8 cellular contexts compared by ENCODE assay signal in genomic region chr7:157336383-157337315, GRCh38. TPM values are rescaled to one million over a fixed set of nuclear protein-coding genes. Genes with fewer than 3 reads are reported as not detected.
DNase-seq lines count a peak whose midpoint lies in the region; ATAC-seq and TF ChIP-seq lines count a peak whose summit lies in the region.

DNAJB6 (plus strand) TSS chr7:157337004; CDS start chr7:157358573, 21,569 bp downstream.

- no peaks in the 10 kb centered on the region for H3K27me3 ChIP-seq in ACC112 (ENCODE audit: insufficient read depth, low read length)
- H3K27me3 ChIP-seq in iPS-18a (ENCODE audit: control insufficient read depth, insufficient read depth, low read length) = no peaks in the 10 kb centered on the region
- no peaks in the 10 kb centered on the region for H3K27me3 ChIP-seq in skeletal muscle satellite cell (ENCODE audit: control insufficient read depth, insufficient read depth, low read length)

- H3K4me1 ChIP-seq in ACC112 (ENCODE audit: control insufficient read depth, insufficient read depth, low read length, unreplicated experiment) (peaks cover 11% of the 10 kb centered on the region), iPS-18a (ENCODE audit: control insufficient read depth, low read depth, low read length) (peaks cover 16% of the 10 kb centered on the region), skeletal muscle satellite cell (ENCODE audit: control insufficient read depth, insufficient read depth, low read length) (peaks cover 24% of the 10 kb centered on the region)

- peak within 1 kb of the TSS; percentile 95 for H3K4me2 ChIP-seq in skeletal muscle satellite cell (ENCODE audit: low read length)

- no peak for TF ChIP-seq CTCF in VCaP (conservative IDR thresholded peaks at IDR 0.05)

- H3K27ac ChIP-seq in ACC112 (ENCODE audit: low read depth, low read length) (peak within 1 kb of the TSS; percentile 86), VCaP (peak within 1 kb of the TSS; percentile 86), iPS-18a (ENCODE audit: low read length) (no peak within 1 kb of the TSS)

- H3K9ac ChIP-seq in iPS-18a (ENCODE audit: low read length) (peak within 1 kb of the TSS; percentile 82), skeletal muscle satellite cell (ENCODE audit: low read depth, low read length) (peak within 1 kb of the TSS; percentile 90)

- DNase-seq in NCI-H2171 treated with DMSO at 0.1 percent for 48 hours (lab: John Stamatoyannopoulos, UW) = peak; percentile 90
- DNase-seq in T47D (ENCODE audit: low read depth in 1 of 2, low spot score in 1 of 2) = peak; percentile 71 to 92

- in situ Hi-C loops in T47D (cut with HindIII; ENCODE audit: low pct_unique_long_range_greater_than_20kb, low sequenced_read_pairs) = no loop called here

- H3K79me2 ChIP-seq in ACC112 (ENCODE audit: control insufficient read depth, insufficient read depth, low read length, unreplicated experiment) = peaks cover 46% of the 10 kb centered on the region

- H3K9me3 ChIP-seq in iPS-18a (ENCODE audit: control insufficient read depth, low read depth, low read length) (no peaks in the 10 kb centered on the region), skeletal muscle satellite cell (replicated peaks; ENCODE audit: low read length) (no peaks in the 10 kb centered on the region)

- H3K4me3 ChIP-seq in ACC112 (ENCODE audit: low read depth, low read length) (peak within 1 kb of the TSS; percentile 99), iPS-18a (ENCODE audit: low read length) (peak within 1 kb of the TSS; percentile 98), skeletal muscle satellite cell (ENCODE audit: low read length) (peak within 1 kb of the TSS; percentile 91)

- H2AFZ ChIP-seq in ACC112 (ENCODE audit: low read length, unreplicated experiment) = peak within 1 kb of the TSS; percentile 86

- no peaks in the 10 kb centered on the region for H3K36me3 ChIP-seq in ACC112 (ENCODE audit: insufficient read depth, low read length)
- H3K36me3 ChIP-seq in iPS-18a (ENCODE audit: control insufficient read depth, low read depth, low read length) = no peaks in the 10 kb centered on the region
- H3K36me3 ChIP-seq in skeletal muscle satellite cell (ENCODE audit: insufficient read depth, low read length) = no peaks in the 10 kb centered on the region

- ATAC-seq in GM18868 (IDR thresholded peaks at IDR 0.05; ENCODE audit: unreplicated experiment) (peak; percentile 73), HG03103 (IDR thresholded peaks at IDR 0.05; ENCODE audit: low read depth, unreplicated experiment) (peak; percentile 70)

RNA-seq across cellular contexts. Expression of gene DNAJB6, which starts in this region (rescaled TPM):
- total RNA-seq in skeletal muscle satellite cell (2012; rRNA removed) = 52.2 and 65.4 TPM in 2 replicates
